Comparison of ENCODE assay signal across 1 cellular context in genomic region chr17:50066995-50067394, GRCh38.
TF ChIP-seq lines count a peak whose summit lies in the region.

No MANE protein-coding gene starts in this region.

TF ChIP-seq in SK-N-SH, 30 proteins besides CTCF, POLR2A, EP300 and RAD21 (continued from another document):
- TF ChIP-seq USF2 (IDR thresholded peaks at IDR 0.05; ENCODE audit: borderline replicate concordance, low read depth, low read length) (no peak), GABPA (IDR thresholded peaks at IDR 0.05; ENCODE audit: low read depth) (no peak), TEAD4 (IDR thresholded peaks at IDR 0.05; ENCODE audit: borderline replicate concordance, insufficient read depth) (no peak), FOXJ3 (CRISPR knock-in tag; IDR thresholded peaks at IDR 0.05) (no peak), RXRA (IDR thresholded peaks at IDR 0.05; ENCODE audit: borderline replicate concordance, low read depth) (no peak), TCF12 (IDR thresholded peaks at IDR 0.05) (no peak), JUND (IDR thresholded peaks at IDR 0.05) (no peak), SMC3 (IDR thresholded peaks at IDR 0.05; ENCODE audit: low read depth, low read length) (no peak)
- TF ChIP-seq, protein P1, sequence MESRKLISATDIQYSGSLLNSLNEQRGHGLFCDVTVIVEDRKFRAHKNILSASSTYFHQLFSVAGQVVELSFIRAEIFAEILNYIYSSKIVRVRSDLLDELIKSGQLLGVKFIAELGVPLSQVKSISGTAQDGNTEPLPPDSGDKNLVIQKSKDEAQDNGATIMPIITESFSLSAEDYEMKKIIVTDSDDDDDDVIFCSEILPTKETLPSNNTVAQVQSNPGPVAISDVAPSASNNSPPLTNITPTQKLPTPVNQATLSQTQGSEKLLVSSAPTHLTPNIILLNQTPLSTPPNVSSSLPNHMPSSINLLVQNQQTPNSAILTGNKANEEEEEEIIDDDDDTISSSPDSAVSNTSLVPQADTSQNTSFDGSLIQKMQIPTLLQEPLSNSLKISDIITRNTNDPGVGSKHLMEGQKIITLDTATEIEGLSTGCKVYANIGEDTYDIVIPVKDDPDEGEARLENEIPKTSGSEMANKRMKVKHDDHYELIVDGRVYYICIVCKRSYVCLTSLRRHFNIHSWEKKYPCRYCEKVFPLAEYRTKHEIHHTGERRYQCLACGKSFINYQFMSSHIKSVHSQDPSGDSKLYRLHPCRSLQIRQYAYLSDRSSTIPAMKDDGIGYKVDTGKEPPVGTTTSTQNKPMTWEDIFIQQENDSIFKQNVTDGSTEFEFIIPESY (IDR thresholded peaks at IDR 0.05; ENCODE audit: borderline replicate concordance, low read depth), result no peak
- TF ChIP-seq, protein P2, sequence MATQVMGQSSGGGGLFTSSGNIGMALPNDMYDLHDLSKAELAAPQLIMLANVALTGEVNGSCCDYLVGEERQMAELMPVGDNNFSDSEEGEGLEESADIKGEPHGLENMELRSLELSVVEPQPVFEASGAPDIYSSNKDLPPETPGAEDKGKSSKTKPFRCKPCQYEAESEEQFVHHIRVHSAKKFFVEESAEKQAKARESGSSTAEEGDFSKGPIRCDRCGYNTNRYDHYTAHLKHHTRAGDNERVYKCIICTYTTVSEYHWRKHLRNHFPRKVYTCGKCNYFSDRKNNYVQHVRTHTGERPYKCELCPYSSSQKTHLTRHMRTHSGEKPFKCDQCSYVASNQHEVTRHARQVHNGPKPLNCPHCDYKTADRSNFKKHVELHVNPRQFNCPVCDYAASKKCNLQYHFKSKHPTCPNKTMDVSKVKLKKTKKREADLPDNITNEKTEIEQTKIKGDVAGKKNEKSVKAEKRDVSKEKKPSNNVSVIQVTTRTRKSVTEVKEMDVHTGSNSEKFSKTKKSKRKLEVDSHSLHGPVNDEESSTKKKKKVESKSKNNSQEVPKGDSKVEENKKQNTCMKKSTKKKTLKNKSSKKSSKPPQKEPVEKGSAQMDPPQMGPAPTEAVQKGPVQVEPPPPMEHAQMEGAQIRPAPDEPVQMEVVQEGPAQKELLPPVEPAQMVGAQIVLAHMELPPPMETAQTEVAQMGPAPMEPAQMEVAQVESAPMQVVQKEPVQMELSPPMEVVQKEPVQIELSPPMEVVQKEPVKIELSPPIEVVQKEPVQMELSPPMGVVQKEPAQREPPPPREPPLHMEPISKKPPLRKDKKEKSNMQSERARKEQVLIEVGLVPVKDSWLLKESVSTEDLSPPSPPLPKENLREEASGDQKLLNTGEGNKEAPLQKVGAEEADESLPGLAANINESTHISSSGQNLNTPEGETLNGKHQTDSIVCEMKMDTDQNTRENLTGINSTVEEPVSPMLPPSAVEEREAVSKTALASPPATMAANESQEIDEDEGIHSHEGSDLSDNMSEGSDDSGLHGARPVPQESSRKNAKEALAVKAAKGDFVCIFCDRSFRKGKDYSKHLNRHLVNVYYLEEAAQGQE (IDR thresholded peaks at IDR 0.05; ENCODE audit: low read depth, low read length), result no peak
